Comparison of ENCODE assay signal across 26 cellular contexts in the genomic region with DNA sequence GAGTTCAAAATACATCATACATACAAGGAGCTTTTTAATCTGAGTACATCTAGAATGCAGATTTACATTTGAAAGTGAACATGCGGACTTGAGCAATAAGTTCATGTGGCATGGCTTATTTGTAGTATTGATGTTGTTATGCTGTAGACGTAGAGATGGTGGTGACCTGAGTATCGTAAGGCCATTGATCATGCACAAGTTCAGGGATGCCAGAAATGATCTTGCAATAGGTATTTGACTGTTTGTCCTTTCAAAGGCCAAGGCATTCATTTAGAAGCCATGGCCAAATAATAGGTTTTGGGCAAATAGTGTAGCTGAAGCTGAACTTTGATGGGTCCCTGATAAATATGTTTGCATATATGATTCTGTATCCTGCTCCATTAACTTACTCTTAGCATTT.
"Had no signal": no experiment of that assay in that cellular context is flagged by ENCODE, and none has a peak within 500 bp of the region (broad histone marks: within the 10 kb centered on the region; RNA-seq: fewer than 3 reads in every experiment).

No MANE protein-coding gene starts in this region.

- H3K36me3 ChIP-seq: stomach, suprapubic skin, thoracic aorta, thyroid gland, tibial artery, tibial nerve, transverse colon, upper lobe of left lung, upper lobe of right lung, uterus, vagina had no signal

- DNase-seq: stimulated activated CD4-positive, alpha-beta T cell treated with anti-CD3 and anti-CD28 coated beads, Interleukin-2, amount 100 ng/mL, for 48 hours; stimulated activated CD4-positive, alpha-beta T cell treated with anti-CD3 and anti-CD28 coated beads, Interleukin-4, amount 100 ng/mL, for 1 hour; stimulated activated CD4-positive, alpha-beta T cell treated with anti-CD3 and anti-CD28 coated beads, Interleukin-4, amount 100 ng/mL, for 24 hours; stimulated activated CD4-positive, alpha-beta T cell treated with anti-CD3 and anti-CD28 coated beads, Interleukin-4, amount 100 ng/mL, for 4 hours; stimulated activated CD8-positive, alpha-beta memory T cell treated with anti-CD3 and anti-CD28 coated beads, Interleukin-4, amount 100 ng/mL, for 48 hours; stimulated activated naive B cell treated with anti-CD40 and anti-IgM and Interleukin-4, amounts not matched to agents 10 μg/mL and 1 μg/mL and 100 μg/mL, for 72 hours; stimulated activated naive CD4-positive, alpha-beta T cell; stimulated activated naive CD4-positive, alpha-beta T cell treated with Interleukin-2 at 50 U/mL for 16 hours; stimulated activated naive CD8-positive, alpha-beta T cell treated with anti-CD3 and anti-CD28 coated beads, Interleukin-15, amount 100 ng/mL, for 72 hours; stimulated activated naive CD8-positive, alpha-beta T cell treated with anti-CD3 and anti-CD28 coated beads, Interleukin-15, Interleukin-2, amounts not matched to agents 100 U/mL and 50 U/mL, for 24 hours; stomach; substantia nigra; testis; thyroid gland; tibial artery; transverse colon; trophoblast cell; upper lobe of left lung; uterus had no signal

- FAIRE-seq: urothelium cell line had no signal

- H3K27ac ChIP-seq: stomach, suprapubic skin, testis, thoracic aorta, thyroid gland, tibial artery, tibial nerve, transverse colon, upper lobe of left lung, upper lobe of right lung, uterus, vagina had no signal

- H3K4me1 ChIP-seq: suprapubic skin, thyroid gland, tibial artery, transverse colon, upper lobe of right lung, uterus, vagina had no signal

- H3K27me3 ChIP-seq: stomach, testis, thyroid gland, tibial artery, tibial nerve, transverse colon, upper lobe of left lung, upper lobe of right lung, uterus, vagina had no signal

- H3K9me3 ChIP-seq: stomach, suprapubic skin, testis, thoracic aorta, thyroid gland, tibial artery, tibial nerve, transverse colon, upper lobe of left lung, upper lobe of right lung, uterus, vagina had no signal

- H3K4me3 ChIP-seq: stomach, suprapubic skin, testis, thoracic aorta, thyroid gland, tibial artery, tibial nerve, transverse colon, upper lobe of left lung, upper lobe of right lung, uterus, vagina had no signal

- ATAC-seq: stimulated activated memory B cell treated with anti-CD40 and anti-IgM and Interleukin-4, amounts not matched to agents 10 μg/mL and 1 μg/mL and 100 μg/mL, for 72 hours; stimulated activated naive B cell treated with anti-CD40 and anti-IgM and Interleukin-4, amounts not matched to agents 10 μg/mL and 1 μg/mL and 100 μg/mL, for 72 hours; stimulated activated naive CD8-positive, alpha-beta T cell treated with anti-CD3 and anti-CD28 coated beads, Interleukin-15, amount 100 ng/mL, for 72 hours; stimulated activated naive CD8-positive, alpha-beta T cell treated with anti-CD3 and anti-CD28 coated beads, Interleukin-15, Interleukin-2, amounts not matched to agents 100 U/mL and 50 U/mL, for 24 hours; upper lobe of right lung had no signal
